ENCODE assay signal across 11 cellular contexts in genomic region chr14:23299186-23299521, GRCh38. TPM values are rescaled to one million over a fixed set of nuclear protein-coding genes. Genes with fewer than 3 reads are reported as not detected.
DNase-seq lines count a peak whose midpoint lies in the region; ATAC-seq and TF ChIP-seq lines count a peak whose summit lies in the region.
"Had no signal": no experiment of that assay in that cellular context is flagged by ENCODE, and none has a peak within 500 bp of the region (broad histone marks: within the 10 kb centered on the region; RNA-seq: fewer than 3 reads in every experiment).

No MANE protein-coding gene starts in this region.

- peaks cover 18% of the 10 kb centered on the region for H3K4me1 ChIP-seq in Loucy (ENCODE audit: insufficient read depth, low read length, poor library complexity, severe bottlenecking)
- peaks cover 38% of the 10 kb centered on the region for H3K4me1 ChIP-seq in osteoblast (ENCODE audit: insufficient read depth, low read length)

- H3K36me3 ChIP-seq in Loucy (ENCODE audit: insufficient read depth, low read length), result peaks cover 13% of the 10 kb centered on the region; the same call in 1 of the 2 replicates
- H3K36me3 ChIP-seq in osteoblast (ENCODE audit: insufficient read depth, low read length), result no peaks in the 10 kb centered on the region

- H3K4me3 ChIP-seq in AG04450 (ENCODE audit: low read depth, low read length), result no peak overlapping the region
- peak overlapping the region; percentile 94 for H3K4me3 ChIP-seq in Loucy (ENCODE audit: low read length, poor library complexity, severe bottlenecking)
- H3K4me3 ChIP-seq in dorsolateral prefrontal cortex, result peak overlapping the region in 42 of 59 donors; percentile 7 to 94 (median 82)
- H3K4me3 ChIP-seq in osteoblast (ENCODE audit: insufficient read depth, low read length), result peak overlapping the region; percentile 3

- CTCF ChIA-PET in AG04450 (lab: Charles Lee), result interaction anchor here (0.6 to 3.9 kb wide), 8 partner anchors 12 to 178 kb away, joined by 3 to 24 read pairs (median 6); partner anchors contain the start of gene HOMEZ

- peak overlapping the region; percentile 97 for H3K9ac ChIP-seq in Loucy (ENCODE audit: low read depth, low read length, poor library complexity, severe bottlenecking)

- peak overlapping the region; percentile 21 for H3K27ac ChIP-seq in AG04450 (ENCODE audit: low read depth, low read length)
- peak overlapping the region; percentile 3 to 100 (median 99) for H3K27ac ChIP-seq in dorsolateral prefrontal cortex
- H3K27ac ChIP-seq in osteoblast (ENCODE audit: low read depth, low read length), result peak overlapping the region; percentile 90

- no peak for DNase-seq in AG04450 (ENCODE audit: low read depth, low spot score)
- no peak for DNase-seq in dorsolateral prefrontal cortex
- no peak for DNase-seq in osteoblast (ENCODE audit: insufficient read length, low spot score, missing footprints)
- no peak for DNase-seq in GM10266 (ENCODE audit: extremely low spot score)
- DNase-seq in KG1 (lab: John Stamatoyannopoulos, UW), result no peak
- DNase-seq in head of caudate nucleus, result no peak
- DNase-seq: mesendoderm, NCI-H2107 had no signal

- H3K27me3 ChIP-seq in AG04450 (ENCODE audit: control insufficient read depth, insufficient read depth, low read length), result no peaks in the 10 kb centered on the region
- H3K27me3 ChIP-seq in Loucy (ENCODE audit: insufficient read depth, low read length, poor library complexity, severe bottlenecking), result no peaks in the 10 kb centered on the region
- no peaks in the 10 kb centered on the region for H3K27me3 ChIP-seq in dorsolateral prefrontal cortex
- no peaks in the 10 kb centered on the region for H3K27me3 ChIP-seq in osteoblast (ENCODE audit: insufficient read depth, low read length)

- intact Hi-C loops in dorsolateral prefrontal cortex (cut with DNase I), result loop anchor here (10.0 kb wide), 1 partner anchor 174 kb away; no protein-coding TSS in a partner anchor
- intact Hi-C loops in head of caudate nucleus (cut with DNase I), result no loop called here

- peaks cover 28% of the 10 kb centered on the region for H3K79me2 ChIP-seq in Loucy (ENCODE audit: insufficient read depth, low read length)
- peaks cover 5% of the 10 kb centered on the region for H3K79me2 ChIP-seq in osteoblast (ENCODE audit: insufficient read depth, low read length)

- no peaks in the 10 kb centered on the region for H3K9me2 ChIP-seq in Loucy (replicated peaks; ENCODE audit: low read depth, low read length)

- no peak overlapping the region for H2AFZ ChIP-seq in Loucy (ENCODE audit: low read length)
- no peak overlapping the region for H2AFZ ChIP-seq in osteoblast (ENCODE audit: low read length)

- H3F3A ChIP-seq in Loucy (ENCODE audit: low read depth), result no peaks in the 10 kb centered on the region

- POLR2A ChIA-PET in AG04450 (lab: Yijun Ruan, JAX), result no interaction called here

- ATAC-seq in GM21786 (IDR thresholded peaks at IDR 0.05; ENCODE audit: unreplicated experiment), result no peak
- ATAC-seq: activated CD4-positive, CD25-positive, alpha-beta regulatory T cell treated with anti-CD3 and anti-CD28 coated beads, Interleukin-2, amount 50 U/mL, for 24 hours had no signal

- H3K9me3 ChIP-seq in AG04450 (ENCODE audit: control insufficient read depth, insufficient read depth, low read length), result no peaks in the 10 kb centered on the region; the same call in 1 of the 2 replicates
- H3K9me3 ChIP-seq in Loucy (ENCODE audit: insufficient read depth, low read depth, low read length), result no peaks in the 10 kb centered on the region
- no peaks in the 10 kb centered on the region for H3K9me3 ChIP-seq in osteoblast (ENCODE audit: low read depth, low read length)

- H3K4me2 ChIP-seq in Loucy (ENCODE audit: low read depth, low read length, poor library complexity, severe bottlenecking) (peak overlapping the region; percentile 98), osteoblast (ENCODE audit: insufficient read depth, low read length) (peak overlapping the region; percentile 49)

- H4K20me1 ChIP-seq in Loucy (ENCODE audit: insufficient read depth, low read length, poor library complexity, severe bottlenecking), result peaks cover 10% of the 10 kb centered on the region
- no peaks in the 10 kb centered on the region for H4K20me1 ChIP-seq in osteoblast (ENCODE audit: insufficient read depth, low read length)

- no peak for TF ChIP-seq CTCF in AG04450 (IDR thresholded peaks at IDR 0.05; ENCODE audit: low read depth, low read length)
- no peak for TF ChIP-seq CTCF in Loucy (conservative IDR thresholded peaks at IDR 0.05; ENCODE audit: low read length)
- no peak for TF ChIP-seq CTCF in dorsolateral prefrontal cortex (IDR thresholded peaks at IDR 0.05 in 54 of 56, conservative IDR thresholded peaks at IDR 0.05 in 2 of 56; ENCODE audit: low read depth in 1 of 56, partially characterized antibody in 56 of 56)
- TF ChIP-seq CTCF in osteoblast (IDR thresholded peaks at IDR 0.05; ENCODE audit: extremely low read depth, low read depth, low read length), result no peak
- TF ChIP-seq CTCF in GM10266 (IDR thresholded peaks at IDR 0.05; ENCODE audit: control insufficient read depth, insufficient read depth, low read depth, missing control alignments), result no peak

RNA-seq across cellular contexts. Expression of gene PPP1R3E, which starts 3.5 kb away (rescaled TPM):
- 2.4 and 2.8 TPM in 2 replicates for polyA plus RNA-seq in AG04450 (2011; rRNA removed)
- 2.3 and 2.6 TPM in 2 replicates for polyA minus RNA-seq in AG04450 (2011; rRNA and poly(A)+ RNA removed)
- total RNA-seq in dorsolateral prefrontal cortex, result 100 to 1,000 TPM in 2 of 120 experiments, 10 to 100 TPM in 118; 40.5 to 103 (median 63.1) TPM
- total RNA-seq in osteoblast, result 7.6 and 9.1 TPM in 2 replicates

RNA-seq across cellular contexts. Expression of gene BCL2L2, which starts 7.5 kb away (rescaled TPM):
- 21.5 and 22.2 TPM in 2 replicates for polyA plus RNA-seq in AG04450 (2011; rRNA removed)
- 14.3 and 14.4 TPM in 2 replicates for polyA minus RNA-seq in AG04450 (2011; rRNA and poly(A)+ RNA removed)
- total RNA-seq in dorsolateral prefrontal cortex (100 to 1,000 TPM in 113 of 120 experiments, 10 to 100 TPM in 7; 91.0 to 167 (median 129) TPM), osteoblast (19.5 and 21.2 TPM in 2 replicates)

RNA-seq across cellular contexts. Expression of gene HOMEZ, which starts 13.2 kb away (rescaled TPM):
- polyA plus RNA-seq in AG04450 (2011; rRNA removed), result 11.2 and 13.2 TPM in 2 replicates
- polyA minus RNA-seq in AG04450 (2011; rRNA and poly(A)+ RNA removed), result 24.6 and 31.3 TPM in 2 replicates
- total RNA-seq in dorsolateral prefrontal cortex (10 to 100 TPM in 43 of 120 experiments, 1 to 10 TPM in 77; 5.4 to 16.5 (median 9.1) TPM), osteoblast (5.4 and 8.0 TPM in 2 replicates)

RNA-seq across cellular contexts. Expression of gene PABPN1, which starts 22.1 kb away (rescaled TPM):
- 174 and 182 TPM in 2 replicates for polyA plus RNA-seq in AG04450 (2011; rRNA removed)
- polyA minus RNA-seq in AG04450 (2011; rRNA and poly(A)+ RNA removed), result 69.7 and 73.5 TPM in 2 replicates
- total RNA-seq in dorsolateral prefrontal cortex (100 to 1,000 TPM; 124 to 236 (median 157) TPM), osteoblast (42.3 and 51.9 TPM in 2 replicates)

RNA-seq across cellular contexts. Expression of gene SLC22A17, which starts 53.5 kb away (rescaled TPM):
- polyA plus RNA-seq in AG04450 (2011; rRNA removed), result 17.4 and 27.0 TPM in 2 replicates
- polyA minus RNA-seq in AG04450 (2011; rRNA and poly(A)+ RNA removed), result 12.6 and 17.5 TPM in 2 replicates
- total RNA-seq in dorsolateral prefrontal cortex (100 to 1,000 TPM; 238 to 610 (median 461) TPM), osteoblast (18.1 and 19.7 TPM in 2 replicates)

Comparison
In these comparisons a context has a peak if more than half of its experiments do, and no peak if none do; other contexts are left out.
1. H3K27ac ChIP-seq: peak in every context shown above with its lines; median percentile 99 in dorsolateral prefrontal cortex; 90 in osteoblast; 21 in AG04450.